Comparison of ENCODE assay signal across 8 cellular contexts in the genomic region with DNA sequence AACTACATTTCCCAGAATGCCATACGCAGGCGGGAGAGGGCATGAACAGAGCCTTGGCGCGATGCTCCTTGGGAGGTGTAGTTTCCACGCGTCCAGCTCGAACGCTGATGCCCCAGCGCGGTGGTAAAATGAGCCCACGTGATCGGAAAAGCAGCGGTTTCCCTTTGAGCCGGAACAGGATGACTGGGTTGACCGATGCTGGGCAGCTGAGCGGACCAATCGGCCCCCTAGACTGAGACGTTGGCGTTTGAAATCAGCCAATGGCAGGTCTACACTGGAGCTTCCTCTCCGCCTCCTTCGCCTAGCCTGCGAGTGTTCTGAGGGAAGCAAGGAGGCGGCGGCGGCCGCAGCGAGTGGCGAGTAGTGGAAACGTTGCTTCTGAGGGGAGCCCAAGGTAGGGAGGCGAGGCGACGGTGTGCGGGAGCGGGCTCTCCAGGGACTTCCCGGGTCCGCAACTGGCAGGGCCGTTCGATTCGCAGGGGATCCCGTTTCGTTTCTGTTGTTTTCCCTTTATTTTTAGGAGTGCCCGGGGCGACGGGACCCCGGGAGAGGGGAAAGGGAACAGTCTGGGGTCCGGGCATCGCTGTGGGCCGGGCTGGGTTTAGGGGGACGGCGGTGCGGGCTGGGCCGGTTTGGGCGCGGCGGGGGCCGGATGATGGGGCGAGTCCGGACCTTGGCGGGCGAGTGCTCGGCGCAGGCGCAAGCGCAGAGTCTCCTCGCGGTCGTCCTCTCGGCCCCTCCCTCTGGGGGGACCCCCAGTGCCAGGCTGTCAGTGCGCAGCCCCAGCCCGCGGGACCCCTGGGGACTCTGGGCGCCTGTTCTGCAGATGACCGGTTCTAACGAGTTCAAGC. TPM values are rescaled to one million over a fixed set of nuclear protein-coding genes. Genes with fewer than 3 reads are reported as not detected.
DNase-seq lines count a peak whose midpoint lies in the region; ATAC-seq, FAIRE-seq and TF ChIP-seq lines count a peak whose summit lies in the region.

A gene with protein sequence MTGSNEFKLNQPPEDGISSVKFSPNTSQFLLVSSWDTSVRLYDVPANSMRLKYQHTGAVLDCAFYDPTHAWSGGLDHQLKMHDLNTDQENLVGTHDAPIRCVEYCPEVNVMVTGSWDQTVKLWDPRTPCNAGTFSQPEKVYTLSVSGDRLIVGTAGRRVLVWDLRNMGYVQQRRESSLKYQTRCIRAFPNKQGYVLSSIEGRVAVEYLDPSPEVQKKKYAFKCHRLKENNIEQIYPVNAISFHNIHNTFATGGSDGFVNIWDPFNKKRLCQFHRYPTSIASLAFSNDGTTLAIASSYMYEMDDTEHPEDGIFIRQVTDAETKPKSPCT (plus strand): TSS at position 311 of the 851 bp plus-strand sequence. CDS start 516 bp downstream, at position 827.

- peak; percentile 93 for ATAC-seq in GM18907 (IDR thresholded peaks at IDR 0.05; ENCODE audit: unreplicated experiment)
- ATAC-seq in HG03159 (IDR thresholded peaks at IDR 0.05; ENCODE audit: unreplicated experiment): peak; percentile 90

- POLR2A ChIA-PET in AG04449 (lab: Yijun Ruan, JAX): interaction anchor here (0.6 to 1.2 kb wide), 4 partner anchors 16 to 1265 kb away, joined by 3 to 4 read pairs (median 3); partner anchors contain the start of gene ATE1

- peak; percentile 2 for TF ChIP-seq CTCF in AG04449 (IDR thresholded peaks at IDR 0.05; ENCODE audit: insufficient read depth, low read length, missing control alignments)
- no peak for TF ChIP-seq CTCF in WI38 (IDR thresholded peaks at IDR 0.05; ENCODE audit: low read depth, low read length)
- peak; percentile 12 for TF ChIP-seq CTCF in bronchial epithelial cell (IDR thresholded peaks at IDR 0.05; ENCODE audit: insufficient read depth, low read length, severe bottlenecking)

- H3K9me3 ChIP-seq in small intestine (ENCODE audit: control insufficient read depth, low read depth): no peaks in the 10 kb centered on the region

- FAIRE-seq in bronchial epithelial cell (lab: Jason Lieb, UNC) (peak; percentile 98), small intestine (lab: Jason Lieb, UNC) (peak; percentile 89)

- peaks cover 6% of the 10 kb centered on the region for H3K27me3 ChIP-seq in bronchial epithelial cell (ENCODE audit: control insufficient read depth, insufficient read depth, low read length)
- peaks cover 14 to 19% of the 10 kb centered on the region in 2 donors for H3K27me3 ChIP-seq in small intestine (ENCODE audit: control insufficient read depth in 2 of 2, insufficient read depth in 2 of 2, low read length in 2 of 2)

- 0 to 1% (median 1%) methylated on average over 59 to 74 of the region's 74 CpGs for WGBS in small intestine, 3 donors

- H3K36me3 ChIP-seq in bronchial epithelial cell (ENCODE audit: control insufficient read depth, insufficient read depth, low read length) (peaks cover 6% of the 10 kb centered on the region), small intestine (ENCODE audit: control insufficient read depth in 2 of 2, insufficient read depth in 2 of 2, low read length in 2 of 2) (peaks cover 1 to 3% of the 10 kb centered on the region in 2 donors)

- H3K4me1 ChIP-seq in small intestine (ENCODE audit: control insufficient read depth in 2 of 2, insufficient read depth in 1 of 2, low read depth in 1 of 2, low read length in 1 of 2): peaks cover 6 to 7% of the 10 kb centered on the region in 2 donors

- peak; percentile 96 for DNase-seq in AG04449 (ENCODE audit: low read depth, low spot score)
- peak; percentile 96 for DNase-seq in NCI-H2227 treated with DMSO at 0.1 percent for 48 hours (lab: John Stamatoyannopoulos, UW)
- peak; percentile 99 for DNase-seq in bronchial epithelial cell (ENCODE audit: low read depth)
- peak; percentile 98 for DNase-seq in iPS-NIHi11 (ENCODE audit: low spot score)
- DNase-seq in small intestine: peak; percentile 100

- H3K4me3 ChIP-seq in AG04449 (ENCODE audit: low read depth, low read length) (peak within 1 kb of the TSS; percentile 97), WI38 (ENCODE audit: low read depth, low read length) (peak within 1 kb of the TSS; percentile 95), bronchial epithelial cell (ENCODE audit: low read depth, low read length) (peak within 1 kb of the TSS; percentile 77), small intestine (ENCODE audit: low read depth in 1 of 2, low read length in 2 of 2) (peak within 1 kb of the TSS; percentile 94 to 95)

- CTCF ChIA-PET in AG04449 (lab: Yijun Ruan, JAX): interaction anchor here (0.8 to 2.5 kb wide), 5 partner anchors 10 to 147 kb away, joined by 3 to 13 read pairs (median 6); no protein-coding TSS in a partner anchor

- peak within 1 kb of the TSS; percentile 71 to 93 for H3K27ac ChIP-seq in small intestine (ENCODE audit: low read depth in 1 of 2, low read length in 1 of 2)

RNA-seq across cellular contexts. Expression of the gene that starts here (rescaled TPM):
- total RNA-seq in bronchial epithelial cell: 143 and 179 TPM in 2 replicates
- 10 to 100 TPM; 37.6 to 74.9 (median 52.8) TPM for polyA plus RNA-seq in small intestine

Comparison
In these comparisons a context has a peak if more than half of its experiments do, and no peak if none do; other contexts are left out.
1. Peak in every context shown above with its lines: DNase-seq, ATAC-seq, H3K4me3 ChIP-seq and H3K27ac ChIP-seq.